Comparison of ENCODE assay signal across 20 cellular contexts in the genomic region with DNA sequence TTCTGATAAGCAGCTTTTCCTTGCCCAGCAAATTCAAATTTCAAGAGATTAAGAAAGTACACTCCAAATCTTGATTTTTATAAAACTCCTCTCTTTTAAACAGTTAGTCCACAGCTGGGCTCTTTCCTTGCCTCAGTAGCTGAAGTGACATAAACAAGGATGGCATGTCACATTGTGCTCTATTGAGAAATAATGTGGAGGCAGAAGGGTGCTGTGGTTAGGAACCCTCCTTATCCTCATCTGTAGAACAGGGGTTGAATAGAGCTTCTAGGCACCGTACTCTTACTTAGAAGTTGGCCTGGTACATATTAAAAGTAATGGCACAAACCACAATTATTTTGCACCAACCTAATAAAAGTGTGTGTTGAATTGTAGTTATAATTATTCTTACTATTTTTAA.
DNase-seq lines count a peak whose midpoint lies in the region; ATAC-seq and TF ChIP-seq lines count a peak whose summit lies in the region.
"Had no signal": no experiment of that assay in that cellular context is flagged by ENCODE, and none has a peak within 500 bp of the region (broad histone marks: within the 10 kb centered on the region; RNA-seq: fewer than 3 reads in every experiment).

No MANE protein-coding gene starts in this region.

- no peak overlapping the region for H3K4me2 ChIP-seq in Loucy (ENCODE audit: low read depth, low read length, poor library complexity, severe bottlenecking)

- H3K4me3 ChIP-seq in Loucy (ENCODE audit: low read length, poor library complexity, severe bottlenecking), result no peak overlapping the region
- no peak overlapping the region for H3K4me3 ChIP-seq in NB4 (ENCODE audit: low read depth, low read length)
- H3K4me3 ChIP-seq in upper lobe of right lung, result no peak overlapping the region
- H3K4me3 ChIP-seq: SJCRH30 had no signal

- no peak overlapping the region for H3K27ac ChIP-seq in upper lobe of right lung
- H3K27ac ChIP-seq: SJCRH30 had no signal

- TF ChIP-seq POLR2A in NB4 (IDR thresholded peaks at IDR 0.05; ENCODE audit: extremely low read depth, insufficient read length), result no peak

- H3K4me1 ChIP-seq in Loucy (ENCODE audit: insufficient read depth, low read length, poor library complexity, severe bottlenecking) (peaks cover 14% of the 10 kb centered on the region), upper lobe of right lung (peaks cover 15% of the 10 kb centered on the region)
- H3K4me1 ChIP-seq: SJCRH30 had no signal

- H3K79me2 ChIP-seq in Loucy (ENCODE audit: insufficient read depth, low read length), result no peaks in the 10 kb centered on the region

- H2AFZ ChIP-seq in Loucy (ENCODE audit: low read length), result peak overlapping the region; percentile 24; the same call in 1 of the 2 replicates

- H4K20me1 ChIP-seq in Loucy (ENCODE audit: insufficient read depth, low read length, poor library complexity, severe bottlenecking), result no peaks in the 10 kb centered on the region

- H3K9ac ChIP-seq in Loucy (ENCODE audit: low read depth, low read length, poor library complexity, severe bottlenecking), result no peak overlapping the region

- no peaks in the 10 kb centered on the region for H3F3A ChIP-seq in Loucy (ENCODE audit: low read depth)

- H3K9me2 ChIP-seq in Loucy (replicated peaks; ENCODE audit: low read depth, low read length), result no peaks in the 10 kb centered on the region

- intact Hi-C loops in upper lobe of right lung (cut with DNase I), result no loop called here

- H3K27me3 ChIP-seq in Loucy (ENCODE audit: insufficient read depth, low read length, poor library complexity, severe bottlenecking) (no peaks in the 10 kb centered on the region), upper lobe of right lung (no peaks in the 10 kb centered on the region)
- H3K27me3 ChIP-seq: SJCRH30 had no signal

- TF ChIP-seq CTCF in Loucy (conservative IDR thresholded peaks at IDR 0.05; ENCODE audit: low read length) (no peak), NB4 (IDR thresholded peaks at IDR 0.05; ENCODE audit: low read depth, low read length) (no peak), omental fat pad (IDR thresholded peaks at IDR 0.05) (no peak), upper lobe of right lung (IDR thresholded peaks at IDR 0.05) (no peak)

- H3K9me3 ChIP-seq in Loucy (ENCODE audit: insufficient read depth, low read depth, low read length) (no peaks in the 10 kb centered on the region), upper lobe of right lung (no peaks in the 10 kb centered on the region)
- H3K9me3 ChIP-seq: SJCRH30 had no signal

- DNase-seq in NB4 (ENCODE audit: low read depth) (peak; percentile 54), omental fat pad (ENCODE audit: low spot score) (no peak), upper lobe of right lung (no peak), HUDEP-2 (lab: John Stamatoyannopoulos, UW; ENCODE audit: unreplicated experiment in 76 of 76) (no peak), ureter (ENCODE audit: low spot score) (no peak), hippocampal formation (lab: John Stamatoyannopoulos, UW) (no peak)
- DNase-seq: CD4-positive, CD25-positive, alpha-beta regulatory T cell; DMS79; Karpas-422; NCI-H1105; NCI-H1694; NCI-H2081; NCI-H2171; NCI-H345; NCI-H524; NCI-H774; NK-92 treated with Interleukin-12 subunit alpha and Interleukin-12 subunit beta, amount 100 ng/mL, for 24 hours; SJCRH30 had no signal

- H3K36me3 ChIP-seq in Loucy (ENCODE audit: insufficient read depth, low read length) (no peaks in the 10 kb centered on the region), upper lobe of right lung (no peaks in the 10 kb centered on the region)
- H3K36me3 ChIP-seq: SJCRH30 had no signal

- ATAC-seq in omental fat pad (ENCODE audit: low FRiP score) (peak; percentile 48), upper lobe of right lung (peak; percentile 77)
- ATAC-seq: Panc1 had no signal
